28 cellular contexts compared by ENCODE assay signal in genomic region chr7:47772492-47772891, GRCh38.
"Had no signal": no experiment of that assay in that cellular context is flagged by ENCODE, and none has a peak within 500 bp of the region (broad histone marks: within the 10 kb centered on the region; RNA-seq: fewer than 3 reads in every experiment).

No MANE protein-coding gene starts in this region.

- H3K36me3 ChIP-seq: cardiac muscle cell, upper lobe of left lung had no signal

- H3K4me1 ChIP-seq: body of pancreas, upper lobe of left lung had no signal

- H3K27me3 Mint-ChIP-seq: activated B cell treated with CpG ODN at 0.5 μM for 24 hours; activated CD8-positive, alpha-beta memory T cell treated with anti-CD3 and anti-CD28 coated beads, Interleukin-2, amount 10 ng/mL, durations not matched to agents 7 days and 5 days; stimulated activated naive CD8-positive, alpha-beta T cell treated with anti-CD3 and anti-CD28 coated beads, Interleukin-15, Interleukin-2, amounts not matched to agents 100 ng/mL and 50 ng/mL, for 24 hours had no signal

- H3K36me3 Mint-ChIP-seq: activated CD8-positive, alpha-beta memory T cell treated with anti-CD3 and anti-CD28 coated beads, Interleukin-2, amount 10 ng/mL, durations not matched to agents 7 days and 5 days; activated naive CD4-positive, alpha-beta T cell treated with anti-CD3 and anti-CD28 coated beads, Interleukin-2, amount 50 U/mL, for 72 hours; naive thymus-derived CD4-positive, alpha-beta T cell had no signal

- H3K4me3 ChIP-seq: body of pancreas, cardiac muscle cell, coronary artery, dorsolateral prefrontal cortex, hepatocyte, upper lobe of left lung had no signal

- ATAC-seq: activated CD4-positive, alpha-beta T cell treated with anti-CD3 and anti-CD28 coated beads for 36 hours; activated CD8-positive, alpha-beta memory T cell treated with anti-CD3 and anti-CD28 coated beads, Interleukin-2, amount 10 ng/mL, durations not matched to agents 7 days and 5 days; activated CD8-positive, alpha-beta T cell treated with anti-CD3 and anti-CD28 coated beads, Interleukin-2, amount 10 ng/mL, durations not matched to agents 7 days and 5 days; activated naive CD4-positive, alpha-beta T cell treated with anti-CD3 and anti-CD28 coated beads, Interleukin-2, amount 50 U/mL, for 72 hours; body of pancreas; left cardiac atrium; left ventricle myocardium superior; naive thymus-derived CD4-positive, alpha-beta T cell; right cardiac atrium had no signal

- H3K27me3 ChIP-seq: body of pancreas, cardiac muscle cell, dorsolateral prefrontal cortex, hepatocyte, upper lobe of left lung had no signal

- H3K9me3 ChIP-seq: body of pancreas, upper lobe of left lung had no signal

- H3K79me2 ChIP-seq: hepatocyte had no signal

- H2AFZ ChIP-seq: hepatocyte had no signal

- H3K27ac ChIP-seq: body of pancreas, cardiac muscle cell, dorsolateral prefrontal cortex, hepatocyte, upper lobe of left lung had no signal

- H3K27ac Mint-ChIP-seq: activated B cell treated with CpG ODN at 0.5 μM for 24 hours; activated CD4-positive, alpha-beta T cell treated with anti-CD3 and anti-CD28 coated beads for 36 hours; activated CD8-positive, alpha-beta memory T cell treated with anti-CD3 and anti-CD28 coated beads, Interleukin-2, amount 10 ng/mL, durations not matched to agents 7 days and 5 days; activated CD8-positive, alpha-beta T cell treated with anti-CD3 and anti-CD28 coated beads, Interleukin-2, amount 10 ng/mL, durations not matched to agents 7 days and 5 days; activated naive CD4-positive, alpha-beta T cell treated with anti-CD3 and anti-CD28 coated beads, Interleukin-2, amount 50 U/mL, for 72 hours; naive thymus-derived CD4-positive, alpha-beta T cell; stimulated activated naive CD8-positive, alpha-beta T cell treated with anti-CD3 and anti-CD28 coated beads, Interleukin-15, Interleukin-2, amounts not matched to agents 100 ng/mL and 50 ng/mL, for 24 hours; T-helper 2 cell treated with Interferon-gamma antibody and Interleukin-4, amounts not matched to agents 5 μg/mL and 100 μg/mL, for 36 hours had no signal

- H3K4me2 ChIP-seq: hepatocyte had no signal

- H3K4me3 Mint-ChIP-seq: activated B cell treated with CpG ODN at 0.5 μM for 24 hours; activated CD4-positive, alpha-beta T cell treated with anti-CD3 and anti-CD28 coated beads for 36 hours; activated CD8-positive, alpha-beta memory T cell treated with anti-CD3 and anti-CD28 coated beads, Interleukin-2, amount 10 ng/mL, durations not matched to agents 7 days and 5 days; activated CD8-positive, alpha-beta T cell treated with anti-CD3 and anti-CD28 coated beads, Interleukin-2, amount 10 ng/mL, durations not matched to agents 7 days and 5 days; naive thymus-derived CD4-positive, alpha-beta T cell; neural crest cell; stimulated activated naive CD8-positive, alpha-beta T cell treated with anti-CD3 and anti-CD28 coated beads, Interleukin-15, Interleukin-2, amounts not matched to agents 100 ng/mL and 50 ng/mL, for 24 hours; T-helper 2 cell treated with Interferon-gamma antibody and Interleukin-4, amounts not matched to agents 5 μg/mL and 100 μg/mL, for 36 hours had no signal

- DNase-seq: activated B cell treated with CpG ODN at 0.5 μM for 24 hours; activated CD4-positive, alpha-beta T cell treated with anti-CD3 and anti-CD28 coated beads for 36 hours; activated CD8-positive, alpha-beta memory T cell treated with anti-CD3 and anti-CD28 coated beads, Interleukin-2, amount 10 ng/mL, durations not matched to agents 7 days and 5 days; activated CD8-positive, alpha-beta T cell treated with anti-CD3 and anti-CD28 coated beads, Interleukin-2, amount 10 ng/mL, durations not matched to agents 7 days and 5 days; activated naive CD4-positive, alpha-beta T cell; activated T-cell treated with anti-CD3 and anti-CD28 coated beads, Interleukin-2, amount 50 U/mL, for 48 hours; body of pancreas; cerebellar nuclear complex; dorsolateral prefrontal cortex; effector memory CD4-positive, alpha-beta T cell; glutamatergic neuron; left cardiac atrium; left ventricle myocardium superior; midbrain; naive thymus-derived CD4-positive, alpha-beta T cell; occipital lobe; posterior cingulate gyrus; stimulated activated CD4-positive, alpha-beta T cell treated with anti-CD3 and anti-CD28 coated beads, Interleukin-2, amount 100 ng/mL, for 48 hours; T-helper 1 cell; upper lobe of left lung had no signal

- H3K4me1 Mint-ChIP-seq: activated CD4-positive, alpha-beta T cell treated with anti-CD3 and anti-CD28 coated beads for 36 hours; activated CD8-positive, alpha-beta memory T cell treated with anti-CD3 and anti-CD28 coated beads, Interleukin-2, amount 10 ng/mL, durations not matched to agents 7 days and 5 days; naive thymus-derived CD4-positive, alpha-beta T cell had no signal

- H3K9me3 Mint-ChIP-seq: activated B cell treated with CpG ODN at 0.5 μM for 24 hours; T-helper 2 cell treated with Interferon-gamma antibody and Interleukin-4, amounts not matched to agents 5 μg/mL and 100 μg/mL, for 36 hours had no signal
